1 cellular context compared by ENCODE assay signal in the genomic region with DNA sequence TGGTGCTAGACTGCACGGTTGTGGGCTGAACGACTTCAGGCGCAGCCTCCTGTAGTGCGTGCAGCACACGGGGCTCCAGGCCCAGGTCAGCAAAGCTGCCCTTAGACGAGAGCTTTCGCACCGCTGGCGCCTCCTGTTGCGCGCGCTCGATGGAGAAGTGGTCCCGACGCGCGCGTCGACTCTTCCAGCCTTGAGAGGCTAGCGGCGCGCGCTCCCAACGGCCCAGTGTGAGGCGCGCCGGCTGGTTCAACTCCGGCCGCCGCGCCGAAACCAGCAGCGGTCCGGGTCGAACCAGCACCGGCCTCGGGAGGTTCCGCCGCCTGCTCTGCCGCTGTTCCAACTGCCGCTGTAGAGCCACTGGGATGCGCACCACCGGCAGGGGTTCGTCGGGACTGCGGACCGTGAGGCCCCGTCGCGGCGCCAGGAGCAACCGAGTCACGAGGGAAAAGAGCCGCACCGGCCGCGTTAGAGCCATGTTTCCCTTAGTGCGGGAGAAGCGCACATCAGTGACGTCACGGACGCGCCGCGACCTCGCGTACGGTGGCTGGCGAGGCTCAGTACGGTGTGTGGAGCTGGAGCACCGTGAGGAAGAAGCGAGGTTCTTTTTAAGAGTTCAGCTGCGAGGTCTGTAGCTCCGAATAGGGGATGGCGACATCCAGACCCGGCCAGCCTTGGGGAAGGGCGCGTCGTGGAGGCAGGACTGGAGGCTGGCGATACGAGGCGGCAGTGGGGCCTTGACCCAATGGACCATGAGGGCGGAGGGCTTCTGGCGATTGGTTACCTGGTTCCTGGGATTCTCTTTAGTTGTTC.
TF ChIP-seq lines count a peak whose summit lies in the region.

DDX28 (minus strand) TSS at position 505 of the 810 bp plus-strand sequence; CDS start at position 475, 30 bp downstream.
DUS2 (plus strand) TSS at position 557 of the 810 bp plus-strand sequence. CDS start 14,740 bp downstream, outside the sequence.

TF ChIP-seq in WTC11, 78 proteins besides CTCF, POLR2A, EP300 and RAD21 (continued from another document):
- TF ChIP-seq SP1 (CRISPR knock-in tag; conservative IDR thresholded peaks at IDR 0.05) (peak; percentile 90), FOXK1 (CRISPR knock-in tag; IDR thresholded peaks at IDR 0.05) (peak; percentile 100), RORB (CRISPR knock-in tag; IDR thresholded peaks at IDR 0.05) (no peak), MYBL2 (CRISPR knock-in tag; IDR thresholded peaks at IDR 0.05) (peak; percentile 95), SOX15 (CRISPR knock-in tag; IDR thresholded peaks at IDR 0.05) (no peak), NFYB (CRISPR knock-in tag; conservative IDR thresholded peaks at IDR 0.05; ENCODE audit: low read depth) (no peak), TCF7 (CRISPR knock-in tag; IDR thresholded peaks at IDR 0.05; ENCODE audit: low read depth) (no peak)
- TF ChIP-seq, protein P1, sequence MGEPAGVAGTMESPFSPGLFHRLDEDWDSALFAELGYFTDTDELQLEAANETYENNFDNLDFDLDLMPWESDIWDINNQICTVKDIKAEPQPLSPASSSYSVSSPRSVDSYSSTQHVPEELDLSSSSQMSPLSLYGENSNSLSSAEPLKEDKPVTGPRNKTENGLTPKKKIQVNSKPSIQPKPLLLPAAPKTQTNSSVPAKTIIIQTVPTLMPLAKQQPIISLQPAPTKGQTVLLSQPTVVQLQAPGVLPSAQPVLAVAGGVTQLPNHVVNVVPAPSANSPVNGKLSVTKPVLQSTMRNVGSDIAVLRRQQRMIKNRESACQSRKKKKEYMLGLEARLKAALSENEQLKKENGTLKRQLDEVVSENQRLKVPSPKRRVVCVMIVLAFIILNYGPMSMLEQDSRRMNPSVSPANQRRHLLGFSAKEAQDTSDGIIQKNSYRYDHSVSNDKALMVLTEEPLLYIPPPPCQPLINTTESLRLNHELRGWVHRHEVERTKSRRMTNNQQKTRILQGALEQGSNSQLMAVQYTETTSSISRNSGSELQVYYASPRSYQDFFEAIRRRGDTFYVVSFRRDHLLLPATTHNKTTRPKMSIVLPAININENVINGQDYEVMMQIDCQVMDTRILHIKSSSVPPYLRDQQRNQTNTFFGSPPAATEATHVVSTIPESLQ (CRISPR knock-in tag; IDR thresholded peaks at IDR 0.05): no peak
